In genomic region chr22:50581031-50581949, GRCh38 we compare ENCODE assay signal across 8 cellular contexts. TPM values are rescaled to one million over a fixed set of nuclear protein-coding genes. Genes with fewer than 3 reads are reported as not detected.
DNase-seq lines count a peak whose midpoint lies in the region; ATAC-seq and FAIRE-seq lines count a peak whose summit lies in the region.

No MANE protein-coding gene starts in this region.

- DNase-seq in activated T-helper 1 cell treated with anti-CD3 and anti-CD28 coated beads, Interleukin-12 subunit alpha, Interleukin-12 subunit beta, Interleukin-2, Interleukin-4 antibody, amounts not matched to agents 30 ng/mL and 10 ng/mL and 1 ng/mL, durations not matched to agents 14 hours and 24 hours and 36 hours (ENCODE audit: low spot score) = no peak
- no peak for DNase-seq in stimulated activated naive B cell treated with anti-CD40 and anti-IgM and Interleukin-4, amounts not matched to agents 10 μg/mL and 1 μg/mL and 100 μg/mL, for 72 hours
- no peak for DNase-seq in HTR-8/SVneo (ENCODE audit: insufficient read length, low spot score)
- DNase-seq in NCI-H2081 (lab: John Stamatoyannopoulos, UW) = no peak

- peaks cover 40% of the 10 kb centered on the region for H3K36me3 ChIP-seq in HUES48 (ENCODE audit: control insufficient read depth, insufficient read depth, low read length)
- H3K36me3 ChIP-seq in iPS-15b (ENCODE audit: control insufficient read depth, insufficient read depth, low read length) = peaks cover 16% of the 10 kb centered on the region

- H3K9me3 Mint-ChIP-seq in activated T-helper 1 cell treated with anti-CD3 and anti-CD28 coated beads, Interleukin-12 subunit alpha, Interleukin-12 subunit beta, Interleukin-2, Interleukin-4 antibody, amounts not matched to agents 30 ng/mL and 10 ng/mL and 1 ng/mL, durations not matched to agents 14 hours and 24 hours and 36 hours = no peaks in the 10 kb centered on the region
- H3K9me3 Mint-ChIP-seq in stimulated activated naive B cell treated with anti-CD40 and anti-IgM and Interleukin-4, amounts not matched to agents 10 μg/mL and 1 μg/mL and 100 μg/mL, for 72 hours = no peaks in the 10 kb centered on the region

- 0 out of 2 replicates have a peak, but pooled peaks cover 5% of the 10 kb centered on the region for H3K4me1 ChIP-seq in HUES48 (ENCODE audit: control insufficient read depth, insufficient read depth, low read length)
- peaks cover 5% of the 10 kb centered on the region for H3K4me1 ChIP-seq in iPS-15b (ENCODE audit: control insufficient read depth, insufficient read depth, low read length)

- peaks cover 16% of the 10 kb centered on the region for H3K36me3 Mint-ChIP-seq in activated T-helper 1 cell treated with anti-CD3 and anti-CD28 coated beads, Interleukin-12 subunit alpha, Interleukin-12 subunit beta, Interleukin-2, Interleukin-4 antibody, amounts not matched to agents 30 ng/mL and 10 ng/mL and 1 ng/mL, durations not matched to agents 14 hours and 24 hours and 36 hours (ENCODE audit: low read depth)
- peaks cover 29 to 37% of the 10 kb centered on the region in 2 donors for H3K36me3 Mint-ChIP-seq in stimulated activated naive B cell treated with anti-CD40 and anti-IgM and Interleukin-4, amounts not matched to agents 10 μg/mL and 1 μg/mL and 100 μg/mL, for 72 hours

- H3K4me3 ChIP-seq in HUES48 (ENCODE audit: low read depth, low read length) (peak overlapping the region; percentile 94), iPS-15b (ENCODE audit: low read depth, low read length) (peak overlapping the region; percentile 87)

- no peak for ATAC-seq in stimulated activated naive B cell treated with anti-CD40 and anti-IgM and Interleukin-4, amounts not matched to agents 10 μg/mL and 1 μg/mL and 100 μg/mL, for 72 hours (replicated peaks)
- ATAC-seq in GM19463 (IDR thresholded peaks at IDR 0.05; ENCODE audit: unreplicated experiment) = no peak
- ATAC-seq in HG03159 (IDR thresholded peaks at IDR 0.05; ENCODE audit: unreplicated experiment) = no peak

- H3K27me3 ChIP-seq in HUES48 (ENCODE audit: control insufficient read depth, insufficient read depth, low read length) (no peaks in the 10 kb centered on the region), iPS-15b (ENCODE audit: control insufficient read depth, insufficient read depth, low read length) (peaks cover 2% of the 10 kb centered on the region)

- H3K27ac ChIP-seq in HUES48 (ENCODE audit: low read depth, low read length) = peak overlapping the region; percentile 99

- H3K4me1 Mint-ChIP-seq in activated T-helper 1 cell treated with anti-CD3 and anti-CD28 coated beads, Interleukin-12 subunit alpha, Interleukin-12 subunit beta, Interleukin-2, Interleukin-4 antibody, amounts not matched to agents 30 ng/mL and 10 ng/mL and 1 ng/mL, durations not matched to agents 14 hours and 24 hours and 36 hours (ENCODE audit: low read depth) = peaks cover 22% of the 10 kb centered on the region
- H3K4me1 Mint-ChIP-seq in stimulated activated naive B cell treated with anti-CD40 and anti-IgM and Interleukin-4, amounts not matched to agents 10 μg/mL and 1 μg/mL and 100 μg/mL, for 72 hours = peaks cover 18 to 32% of the 10 kb centered on the region in 2 donors

- FAIRE-seq in HTR-8/SVneo (lab: Jason Lieb, UNC) = no peak

- H3K9me3 ChIP-seq in HUES48 (ENCODE audit: control insufficient read depth, insufficient read depth, low read length) (no peaks in the 10 kb centered on the region), iPS-15b (ENCODE audit: control insufficient read depth, insufficient read depth, low read length) (no peaks in the 10 kb centered on the region)

- intact Hi-C loops in activated T-helper 1 cell treated with anti-CD3 and anti-CD28 coated beads, Interleukin-12 subunit alpha, Interleukin-12 subunit beta, Interleukin-2, Interleukin-4 antibody, amounts not matched to agents 30 ng/mL and 10 ng/mL and 1 ng/mL, durations not matched to agents 14 hours and 24 hours and 36 hours (cut with micrococcal nuclease) = no loop called here

- peak overlapping the region; percentile 94 for H3K4me3 Mint-ChIP-seq in activated T-helper 1 cell treated with anti-CD3 and anti-CD28 coated beads, Interleukin-12 subunit alpha, Interleukin-12 subunit beta, Interleukin-2, Interleukin-4 antibody, amounts not matched to agents 30 ng/mL and 10 ng/mL and 1 ng/mL, durations not matched to agents 14 hours and 24 hours and 36 hours
- H3K4me3 Mint-ChIP-seq in stimulated activated naive B cell treated with anti-CD40 and anti-IgM and Interleukin-4, amounts not matched to agents 10 μg/mL and 1 μg/mL and 100 μg/mL, for 72 hours = peak overlapping the region; percentile 89

- H3K27me3 Mint-ChIP-seq in activated T-helper 1 cell treated with anti-CD3 and anti-CD28 coated beads, Interleukin-12 subunit alpha, Interleukin-12 subunit beta, Interleukin-2, Interleukin-4 antibody, amounts not matched to agents 30 ng/mL and 10 ng/mL and 1 ng/mL, durations not matched to agents 14 hours and 24 hours and 36 hours (ENCODE audit: insufficient read depth) = no peaks in the 10 kb centered on the region
- H3K27me3 Mint-ChIP-seq in stimulated activated naive B cell treated with anti-CD40 and anti-IgM and Interleukin-4, amounts not matched to agents 10 μg/mL and 1 μg/mL and 100 μg/mL, for 72 hours = no peaks in the 10 kb centered on the region

- H3K9ac ChIP-seq in HUES48 (ENCODE audit: low read depth, low read length) (0 out of 2 replicates have a peak overlapping the region, but pooled peaks have one; percentile 96), iPS-15b (ENCODE audit: low read depth, low read length) (no peak overlapping the region)

- peak overlapping the region; percentile 83 for H3K27ac Mint-ChIP-seq in activated T-helper 1 cell treated with anti-CD3 and anti-CD28 coated beads, Interleukin-12 subunit alpha, Interleukin-12 subunit beta, Interleukin-2, Interleukin-4 antibody, amounts not matched to agents 30 ng/mL and 10 ng/mL and 1 ng/mL, durations not matched to agents 14 hours and 24 hours and 36 hours
- H3K27ac Mint-ChIP-seq in stimulated activated naive B cell treated with anti-CD40 and anti-IgM and Interleukin-4, amounts not matched to agents 10 μg/mL and 1 μg/mL and 100 μg/mL, for 72 hours = peak overlapping the region; percentile 85

RNA-seq across cellular contexts. Expression of gene CHKB, which starts 1.4 kb away (rescaled TPM):
- 81.0 and 88.7 TPM in 2 replicates for total RNA-seq in activated T-helper 1 cell treated with anti-CD3 and anti-CD28 coated beads, Interleukin-12 subunit alpha, Interleukin-12 subunit beta, Interleukin-2, Interleukin-4 antibody, amounts not matched to agents 30 ng/mL and 10 ng/mL and 1 ng/mL, durations not matched to agents 14 hours and 24 hours and 36 hours

RNA-seq across cellular contexts. Expression of gene CPT1B, which starts 3.1 kb away (rescaled TPM):
- 65.6 and 68.2 TPM in 2 replicates for total RNA-seq in activated T-helper 1 cell treated with anti-CD3 and anti-CD28 coated beads, Interleukin-12 subunit alpha, Interleukin-12 subunit beta, Interleukin-2, Interleukin-4 antibody, amounts not matched to agents 30 ng/mL and 10 ng/mL and 1 ng/mL, durations not matched to agents 14 hours and 24 hours and 36 hours

RNA-seq across cellular contexts. Expression of gene SYCE3, which starts 18.6 kb away (rescaled TPM):
- 0.83 TPM in 1 of 2 replicates, not detected in the other for total RNA-seq in activated T-helper 1 cell treated with anti-CD3 and anti-CD28 coated beads, Interleukin-12 subunit alpha, Interleukin-12 subunit beta, Interleukin-2, Interleukin-4 antibody, amounts not matched to agents 30 ng/mL and 10 ng/mL and 1 ng/mL, durations not matched to agents 14 hours and 24 hours and 36 hours

RNA-seq across cellular contexts. Expression of gene MAPK8IP2, which starts 19.3 kb away (rescaled TPM):
- total RNA-seq in activated T-helper 1 cell treated with anti-CD3 and anti-CD28 coated beads, Interleukin-12 subunit alpha, Interleukin-12 subunit beta, Interleukin-2, Interleukin-4 antibody, amounts not matched to agents 30 ng/mL and 10 ng/mL and 1 ng/mL, durations not matched to agents 14 hours and 24 hours and 36 hours = 0.08 and 0.17 TPM in 2 replicates

RNA-seq across cellular contexts. Expression of gene KLHDC7B, which starts 35.6 kb away (rescaled TPM):
- 5.5 TPM in 2 replicates for total RNA-seq in activated T-helper 1 cell treated with anti-CD3 and anti-CD28 coated beads, Interleukin-12 subunit alpha, Interleukin-12 subunit beta, Interleukin-2, Interleukin-4 antibody, amounts not matched to agents 30 ng/mL and 10 ng/mL and 1 ng/mL, durations not matched to agents 14 hours and 24 hours and 36 hours
